ENCODE assay signal across 8 cellular contexts in genomic region chr5:43065384-43066230, GRCh38. TPM values are rescaled to one million over a fixed set of nuclear protein-coding genes. Genes with fewer than 3 reads are reported as not detected.
DNase-seq lines count a peak whose midpoint lies in the region; ATAC-seq, FAIRE-seq and TF ChIP-seq lines count a peak whose summit lies in the region.

No MANE protein-coding gene starts in this region.

- TF ChIP-seq CTCF in BE2C (IDR thresholded peaks at IDR 0.05; ENCODE audit: low read depth, low read length) (no peak), VCaP (conservative IDR thresholded peaks at IDR 0.05) (no peak), cardiac fibroblast (IDR thresholded peaks at IDR 0.05; ENCODE audit: low read depth, low read length) (no peak)

- no peaks in the 10 kb centered on the region for H3K27me3 ChIP-seq in BE2C

- DNase-seq in BE2C, result peak; percentile 62
- peak; percentile 54 to 65 for DNase-seq in Kasumi-1 (lab: John Stamatoyannopoulos, UW)
- peak; percentile 79 to 83 for DNase-seq in cardiac fibroblast (ENCODE audit: low read depth in 2 of 2)
- DNase-seq in kidney glomerular epithelial cell (lab: John Stamatoyannopoulos, UW), result peak; percentile 75
- DNase-seq in stimulated activated CD4-positive, alpha-beta T cell treated with anti-CD3 and anti-CD28 coated beads, Interleukin-15, amount 100 ng/mL, for 24 hours, result peak; percentile 72
- no peak for DNase-seq in H54 (ENCODE audit: insufficient read length, low spot score)

- H3K9me3 ChIP-seq in BE2C, result no peaks in the 10 kb centered on the region

- FAIRE-seq in H54 (lab: Jason Lieb, UNC), result no peak

- H3K4me3 ChIP-seq in BE2C (ENCODE audit: low read depth, low read length) (peak overlapping the region; percentile 91), cardiac fibroblast (replicated peaks in 1 of 2; ENCODE audit: low read depth in 2 of 2, low read length in 2 of 2) (peak overlapping the region; percentile 85 to 86)

- no peaks in the 10 kb centered on the region for H3K36me3 ChIP-seq in BE2C

- no peaks in the 10 kb centered on the region; the same call in 1 of the 2 replicates for H3K4me1 ChIP-seq in BE2C

- ATAC-seq in GM19452 (IDR thresholded peaks at IDR 0.05; ENCODE audit: unreplicated experiment), result peak; percentile 13

- TF ChIP-seq POLR2A in H54 (IDR thresholded peaks at IDR 0.05; ENCODE audit: low read depth, low read length), result no peak

- H3K27ac ChIP-seq in VCaP, result peak overlapping the region; percentile 99

RNA-seq across cellular contexts. Expression of gene ANXA2R, which starts 25.5 kb away (rescaled TPM):
- 7.1 TPM for polyA plus RNA-seq in BE2C (2012; ENCODE audit: insufficient read depth, insufficient read length, low read depth)

RNA-seq across cellular contexts. Expression of gene ZNF131, which starts 55.1 kb away (rescaled TPM):
- 49.6 TPM for polyA plus RNA-seq in BE2C (2012; ENCODE audit: insufficient read depth, insufficient read length, low read depth)
